In the genomic region with DNA sequence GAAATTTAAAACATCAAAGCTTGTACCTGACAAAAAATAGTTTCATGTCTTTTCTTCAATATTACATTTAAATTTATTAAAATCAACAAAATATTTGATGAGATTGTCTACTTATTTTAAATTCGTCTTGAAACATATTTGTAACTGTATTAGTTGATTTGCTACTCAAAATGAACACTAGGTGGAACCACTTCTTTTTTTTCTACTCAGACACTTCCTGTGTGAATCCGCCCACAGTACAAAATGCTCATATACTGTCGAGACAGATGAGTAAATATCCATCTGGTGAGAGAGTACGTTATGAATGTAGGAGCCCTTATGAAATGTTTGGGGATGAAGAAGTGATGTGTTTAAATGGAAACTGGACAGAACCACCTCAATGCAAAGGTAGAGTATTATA, we compare ENCODE assay signal across 8 cellular contexts. TPM values are rescaled to one million over a fixed set of nuclear protein-coding genes. Genes with fewer than 3 reads are reported as not detected.
DNase-seq lines count a peak whose midpoint lies in the region; ATAC-seq, FAIRE-seq and TF ChIP-seq lines count a peak whose summit lies in the region.
"Not testable (repeated sequence)": the region's sequence is repeated elsewhere in the genome, so short reads cannot be mapped to it uniquely, and the experiment has no call there.

No MANE protein-coding gene starts in this region.

- H3K4me3 ChIP-seq in A549: not testable (repeated sequence)

- FAIRE-seq in A549 (lab: Jason Lieb, UNC): peak; percentile 90

- WGBS in A549 (ENCODE audit: missing lambda C conversion rate): 0% methylated on average over 4 of the region's 4 CpGs

- TF ChIP-seq RAD21 in A549 (conservative IDR thresholded peaks at IDR 0.05 in 1 of 2, IDR thresholded peaks at IDR 0.05 in 1 of 2) (peak; percentile 39 to 51; a peak in 4 of 5 replicates), Ishikawa (IDR thresholded peaks at IDR 0.05; ENCODE audit: low read depth) (peak; percentile 58; the same call in 1 of the 2 replicates)

- H3K9me3 ChIP-seq in A549: not testable (repeated sequence)

- TF ChIP-seq POLR2A in A549 (IDR thresholded peaks at IDR 0.05; ENCODE audit: low read length): not testable (repeated sequence)

- DNase-seq in A549 (ENCODE audit: low read depth in 1 of 2, low spot score in 1 of 2) (peak; percentile 6 to 60), HCEC 1CT (peak; percentile 81), NCI-H526 treated with DMSO at 0.1 percent for 48 hours (lab: John Stamatoyannopoulos, UW) (peak; percentile 18), epithelial cell of prostate (ENCODE audit: low read depth, low spot score) (peak; percentile 5), midbrain (lab: John Stamatoyannopoulos, UW) (peak; percentile 15)

- TF ChIP-seq EP300 in A549 (IDR thresholded peaks at IDR 0.05); Ishikawa (IDR thresholded peaks at IDR 0.05; ENCODE audit: borderline replicate concordance): not testable (repeated sequence)

- peak; percentile 51 for TF ChIP-seq CTCF in A549 (IDR thresholded peaks at IDR 0.05)
- peak; percentile 30 for TF ChIP-seq CTCF in GM12873 (IDR thresholded peaks at IDR 0.05; ENCODE audit: insufficient read depth, low read depth, low read length, missing control alignments)
- peak; percentile 70 for TF ChIP-seq CTCF in VCaP (conservative IDR thresholded peaks at IDR 0.05)

- H3K27ac ChIP-seq in A549, VCaP, epithelial cell of prostate: not testable (repeated sequence)

- H3K4me1 ChIP-seq in A549: not testable (repeated sequence)

- peak overlapping the region; percentile 70 for H3K4me2 ChIP-seq in A549

- POLR2A ChIA-PET in A549 (lab: Yijun Ruan, JAX): not testable (repeated sequence)

- ATAC-seq in A549: peak; percentile 87 to 93

- CTCF ChIA-PET in A549 (lab: Yijun Ruan, JAX): not testable (repeated sequence)

TF ChIP-seq in A549, 52 proteins besides CTCF, POLR2A, EP300 and RAD21:
- peak; percentile 51 for TF ChIP-seq SMC3 (IDR thresholded peaks at IDR 0.05)

RNA-seq across cellular contexts. Expression of a gene that starts 8.3 kb away (rescaled TPM):
- polyA plus RNA-seq in A549 (2011; rRNA removed) (2.0 and 2.1 TPM in 2 replicates), A549 (2017; fragmentation: RNase III; extraction: RNeasy Plus Mini Kit Qiagen cat#74134 plus additional on column Dnase treatment) (0.63 to 0.79 TPM (median 0.71 TPM) in 3 replicates)
- polyA plus RNA-seq in A549 (2012; cell fraction: cytosol; rRNA removed): 0.46 and 0.53 TPM in 2 replicates
- 0.05 TPM in 1 of 2 replicates, not detected in the other for polyA plus RNA-seq in A549 (2012; cell fraction: nucleus; rRNA removed)
- 0.45 TPM in 1 of 2 replicates, not detected in the other for polyA minus RNA-seq in A549 (2011; rRNA and poly(A)+ RNA removed)

RNA-seq across cellular contexts. Expression of a gene that starts 53.2 kb away (rescaled TPM):
- polyA plus RNA-seq in A549 (2011; rRNA removed) (3.4 and 3.9 TPM in 2 replicates), A549 (2017; fragmentation: RNase III; extraction: RNeasy Plus Mini Kit Qiagen cat#74134 plus additional on column Dnase treatment) (0.23 to 0.47 TPM (median 0.47 TPM) in 3 replicates)
- 0.18 and 0.21 TPM in 2 replicates for polyA plus RNA-seq in A549 (2012; cell fraction: cytosol; rRNA removed)
- polyA plus RNA-seq in A549 (2012; cell fraction: nucleus; rRNA removed): 0.10 and 0.16 TPM in 2 replicates
- polyA minus RNA-seq in A549 (2011; rRNA and poly(A)+ RNA removed): 0.29 and 0.34 TPM in 2 replicates

RNA-seq across cellular contexts. Expression of a gene that starts 60.0 kb away (rescaled TPM):
- polyA plus RNA-seq in A549 (2011; rRNA removed): not detected in 2 replicates
- not detected in 2 replicates for polyA plus RNA-seq in A549 (2012; cell fraction: cytosol; rRNA removed)
- not detected in 2 replicates for polyA plus RNA-seq in A549 (2012; cell fraction: nucleus; rRNA removed)
- polyA plus RNA-seq in A549 (2017; fragmentation: RNase III; extraction: RNeasy Plus Mini Kit Qiagen cat#74134 plus additional on column Dnase treatment): not detected in 3 replicates
- not detected in 2 replicates for polyA minus RNA-seq in A549 (2011; rRNA and poly(A)+ RNA removed)

Comparison
In these comparisons a context has a peak if more than half of its experiments do, and no peak if none do; other contexts are left out.
1. DNase-seq: peak in every context shown above with its lines; median percentile 81 in HCEC 1CT; 33 in A549; 18 in NCI-H526 treated with DMSO at 0.1 percent for 48 hours; 15 in midbrain; 5 in epithelial cell of prostate.